In the genomic region with DNA sequence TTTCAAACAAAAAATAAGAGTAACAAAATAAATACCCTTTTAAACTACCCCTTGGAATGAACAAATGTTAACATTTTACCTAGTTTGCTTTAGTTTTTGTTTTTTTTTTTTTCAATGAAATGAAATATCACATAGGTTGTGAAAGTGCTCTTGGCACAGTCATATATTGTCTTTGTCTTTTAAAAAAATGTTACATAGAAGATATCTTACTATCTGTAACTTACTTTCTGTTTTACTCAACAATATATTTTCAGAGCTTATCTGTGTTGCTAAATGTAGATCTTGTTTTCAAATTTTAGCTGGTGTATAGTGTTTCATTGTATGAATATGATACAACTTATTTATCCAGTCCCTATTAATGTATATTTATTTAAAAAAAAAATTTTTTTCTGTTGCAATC, we compare ENCODE assay signal across 2 cellular contexts.
A peak's percentile ranks its signal among the peaks of the same experiment; 100 is the strongest.
TF ChIP-seq lines count a peak whose summit lies in the region.

No MANE protein-coding gene starts in this region.

TF ChIP-seq in GM12878, 131 proteins besides CTCF, POLR2A, EP300 and RAD21 (continued from another document):
- TF ChIP-seq, protein P1, sequence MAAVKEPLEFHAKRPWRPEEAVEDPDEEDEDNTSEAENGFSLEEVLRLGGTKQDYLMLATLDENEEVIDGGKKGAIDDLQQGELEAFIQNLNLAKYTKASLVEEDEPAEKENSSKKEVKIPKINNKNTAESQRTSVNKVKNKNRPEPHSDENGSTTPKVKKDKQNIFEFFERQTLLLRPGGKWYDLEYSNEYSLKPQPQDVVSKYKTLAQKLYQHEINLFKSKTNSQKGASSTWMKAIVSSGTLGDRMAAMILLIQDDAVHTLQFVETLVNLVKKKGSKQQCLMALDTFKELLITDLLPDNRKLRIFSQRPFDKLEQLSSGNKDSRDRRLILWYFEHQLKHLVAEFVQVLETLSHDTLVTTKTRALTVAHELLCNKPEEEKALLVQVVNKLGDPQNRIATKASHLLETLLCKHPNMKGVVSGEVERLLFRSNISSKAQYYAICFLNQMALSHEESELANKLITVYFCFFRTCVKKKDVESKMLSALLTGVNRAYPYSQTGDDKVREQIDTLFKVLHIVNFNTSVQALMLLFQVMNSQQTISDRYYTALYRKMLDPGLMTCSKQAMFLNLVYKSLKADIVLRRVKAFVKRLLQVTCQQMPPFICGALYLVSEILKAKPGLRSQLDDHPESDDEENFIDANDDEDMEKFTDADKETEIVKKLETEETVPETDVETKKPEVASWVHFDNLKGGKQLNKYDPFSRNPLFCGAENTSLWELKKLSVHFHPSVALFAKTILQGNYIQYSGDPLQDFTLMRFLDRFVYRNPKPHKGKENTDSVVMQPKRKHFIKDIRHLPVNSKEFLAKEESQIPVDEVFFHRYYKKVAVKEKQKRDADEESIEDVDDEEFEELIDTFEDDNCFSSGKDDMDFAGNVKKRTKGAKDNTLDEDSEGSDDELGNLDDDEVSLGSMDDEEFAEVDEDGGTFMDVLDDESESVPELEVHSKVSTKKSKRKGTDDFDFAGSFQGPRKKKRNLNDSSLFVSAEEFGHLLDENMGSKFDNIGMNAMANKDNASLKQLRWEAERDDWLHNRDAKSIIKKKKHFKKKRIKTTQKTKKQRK (IDR thresholded peaks at IDR 0.05; ENCODE audit: low read depth, low read length) = no peak
- TF ChIP-seq JUNB (IDR thresholded peaks at IDR 0.05) = peak; percentile 51
- no peak for TF ChIP-seq CREM (IDR thresholded peaks at IDR 0.05; ENCODE audit: low read depth)
- TF ChIP-seq, protein P2, sequence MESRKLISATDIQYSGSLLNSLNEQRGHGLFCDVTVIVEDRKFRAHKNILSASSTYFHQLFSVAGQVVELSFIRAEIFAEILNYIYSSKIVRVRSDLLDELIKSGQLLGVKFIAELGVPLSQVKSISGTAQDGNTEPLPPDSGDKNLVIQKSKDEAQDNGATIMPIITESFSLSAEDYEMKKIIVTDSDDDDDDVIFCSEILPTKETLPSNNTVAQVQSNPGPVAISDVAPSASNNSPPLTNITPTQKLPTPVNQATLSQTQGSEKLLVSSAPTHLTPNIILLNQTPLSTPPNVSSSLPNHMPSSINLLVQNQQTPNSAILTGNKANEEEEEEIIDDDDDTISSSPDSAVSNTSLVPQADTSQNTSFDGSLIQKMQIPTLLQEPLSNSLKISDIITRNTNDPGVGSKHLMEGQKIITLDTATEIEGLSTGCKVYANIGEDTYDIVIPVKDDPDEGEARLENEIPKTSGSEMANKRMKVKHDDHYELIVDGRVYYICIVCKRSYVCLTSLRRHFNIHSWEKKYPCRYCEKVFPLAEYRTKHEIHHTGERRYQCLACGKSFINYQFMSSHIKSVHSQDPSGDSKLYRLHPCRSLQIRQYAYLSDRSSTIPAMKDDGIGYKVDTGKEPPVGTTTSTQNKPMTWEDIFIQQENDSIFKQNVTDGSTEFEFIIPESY (IDR thresholded peaks at IDR 0.05) = no peak
- TF ChIP-seq, protein P3, sequence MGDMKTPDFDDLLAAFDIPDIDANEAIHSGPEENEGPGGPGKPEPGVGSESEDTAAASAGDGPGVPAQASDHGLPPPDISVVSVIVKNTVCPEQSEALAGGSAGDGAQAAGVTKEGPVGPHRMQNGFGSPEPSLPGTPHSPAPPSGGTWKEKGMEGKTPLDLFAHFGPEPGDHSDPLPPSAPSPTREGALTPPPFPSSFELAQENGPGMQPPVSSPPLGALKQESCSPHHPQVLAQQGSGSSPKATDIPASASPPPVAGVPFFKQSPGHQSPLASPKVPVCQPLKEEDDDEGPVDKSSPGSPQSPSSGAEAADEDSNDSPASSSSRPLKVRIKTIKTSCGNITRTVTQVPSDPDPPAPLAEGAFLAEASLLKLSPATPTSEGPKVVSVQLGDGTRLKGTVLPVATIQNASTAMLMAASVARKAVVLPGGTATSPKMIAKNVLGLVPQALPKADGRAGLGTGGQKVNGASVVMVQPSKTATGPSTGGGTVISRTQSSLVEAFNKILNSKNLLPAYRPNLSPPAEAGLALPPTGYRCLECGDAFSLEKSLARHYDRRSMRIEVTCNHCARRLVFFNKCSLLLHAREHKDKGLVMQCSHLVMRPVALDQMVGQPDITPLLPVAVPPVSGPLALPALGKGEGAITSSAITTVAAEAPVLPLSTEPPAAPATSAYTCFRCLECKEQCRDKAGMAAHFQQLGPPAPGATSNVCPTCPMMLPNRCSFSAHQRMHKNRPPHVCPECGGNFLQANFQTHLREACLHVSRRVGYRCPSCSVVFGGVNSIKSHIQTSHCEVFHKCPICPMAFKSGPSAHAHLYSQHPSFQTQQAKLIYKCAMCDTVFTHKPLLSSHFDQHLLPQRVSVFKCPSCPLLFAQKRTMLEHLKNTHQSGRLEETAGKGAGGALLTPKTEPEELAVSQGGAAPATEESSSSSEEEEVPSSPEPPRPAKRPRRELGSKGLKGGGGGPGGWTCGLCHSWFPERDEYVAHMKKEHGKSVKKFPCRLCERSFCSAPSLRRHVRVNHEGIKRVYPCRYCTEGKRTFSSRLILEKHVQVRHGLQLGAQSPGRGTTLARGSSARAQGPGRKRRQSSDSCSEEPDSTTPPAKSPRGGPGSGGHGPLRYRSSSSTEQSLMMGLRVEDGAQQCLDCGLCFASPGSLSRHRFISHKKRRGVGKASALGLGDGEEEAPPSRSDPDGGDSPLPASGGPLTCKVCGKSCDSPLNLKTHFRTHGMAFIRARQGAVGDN (IDR thresholded peaks at IDR 0.05) = no peak

TF ChIP-seq in GM12891, 5 proteins besides CTCF, POLR2A, EP300 and RAD21 (continued from another document):
- no peak for TF ChIP-seq TAF1 (IDR thresholded peaks at IDR 0.05; ENCODE audit: low read depth, low read length)
